ENCODE assay signal across 32 cellular contexts in the genomic region with DNA sequence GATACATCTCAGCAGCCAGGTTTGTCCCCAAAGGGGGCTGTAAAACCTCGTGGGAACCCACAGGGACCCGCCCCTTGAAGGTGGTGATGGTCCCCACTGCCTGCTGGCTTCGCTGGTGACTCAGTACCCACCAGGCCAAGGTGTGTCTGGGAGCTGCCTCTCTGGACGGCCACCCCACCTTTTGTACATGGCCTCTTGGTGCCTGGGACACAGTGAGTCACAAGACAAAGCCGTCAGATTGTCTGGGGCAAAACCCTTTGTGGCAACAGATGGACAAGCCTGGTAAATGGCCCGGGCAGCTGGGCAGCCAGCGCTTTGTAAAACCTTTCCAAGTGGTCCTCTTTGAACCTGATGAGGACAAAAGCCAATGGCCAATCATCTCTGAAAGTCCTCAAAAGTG. TPM values are rescaled to one million over a fixed set of nuclear protein-coding genes. Genes with fewer than 3 reads are reported as not detected.
A peak's percentile ranks its signal among the peaks of the same experiment; 100 is the strongest.
DNase-seq lines count a peak whose midpoint lies in the region; FAIRE-seq and TF ChIP-seq lines count a peak whose summit lies in the region.
"Had no signal": no experiment of that assay in that cellular context is flagged by ENCODE, and none has a peak within 500 bp of the region (broad histone marks: within the 10 kb centered on the region; RNA-seq: fewer than 3 reads in every experiment).

No MANE protein-coding gene starts in this region.

- in situ Hi-C loops in brain microvascular endothelial cell (cut with HindIII; ENCODE audit: low pct_ligation_motif_present, low sequenced_read_pairs), result no loop called here

- DNase-seq in A172 (ENCODE audit: low spot score) (peak; percentile 77), HK-2 (ENCODE audit: unreplicated experiment) (peak; percentile 35), SW480 (ENCODE audit: low spot score) (peak; percentile 52), prostate gland (ENCODE audit: low spot score) (no peak), brain microvascular endothelial cell (no peak), inferior parietal cortex (ENCODE audit: extremely low spot score) (no peak), urothelium cell line (ENCODE audit: low spot score) (no peak)
- DNase-seq: activated CD4-positive, alpha-beta T cell treated with anti-CD3 and anti-CD28 coated beads for 36 hours; activated CD8-positive, alpha-beta T cell treated with anti-CD3 and anti-CD28 coated beads for 36 hours; activated naive CD4-positive, alpha-beta T cell treated with anti-CD3 and anti-CD28 coated beads, Interleukin-2, amount 10 ng/mL, durations not matched to agents 7 days and 5 days; adrenal gland; CD4-positive, alpha-beta T cell; GDM1; HFFc6; NCI-H1417; NCI-H2029 treated with DMSO at 0.1 percent for 48 hours; NCI-H524 treated with DMSO at 0.1 percent for 48 hours; nephron progenitor cell; OCI-M1; pancreas; retina; SHP77 treated with DMSO at 0.1 percent for 48 hours; stimulated activated naive CD4-positive, alpha-beta T cell; upper lobe of right lung had no signal

- TF ChIP-seq CTCF in prostate gland (IDR thresholded peaks at IDR 0.05) (no peak), brain microvascular endothelial cell (IDR thresholded peaks at IDR 0.05; ENCODE audit: low read depth, low read length, missing control alignments) (no peak)

- H3K36me3 ChIP-seq in mucosa of stomach (ENCODE audit: control insufficient read depth, insufficient read depth, low read length) (no peaks in the 10 kb centered on the region), prostate gland (no peaks in the 10 kb centered on the region), brain microvascular endothelial cell (replicated peaks) (no peaks in the 10 kb centered on the region)
- H3K36me3 ChIP-seq: adrenal gland, gastroesophageal sphincter, pancreas, suprapubic skin, upper lobe of right lung had no signal

- H3K27me3 ChIP-seq in mucosa of stomach (ENCODE audit: control insufficient read depth, insufficient read depth, low read length), result no peaks in the 10 kb centered on the region
- no peaks in the 10 kb centered on the region for H3K27me3 ChIP-seq in prostate gland (replicated peaks; ENCODE audit: insufficient read depth)
- H3K27me3 ChIP-seq in brain microvascular endothelial cell (replicated peaks), result no peaks in the 10 kb centered on the region
- H3K27me3 ChIP-seq: adrenal gland, gastroesophageal sphincter, hepatocyte, pancreas, suprapubic skin, upper lobe of right lung had no signal

- WGBS in prostate gland, result 72% methylated on average over 5 of the region's 7 CpGs

- no peak overlapping the region for H3K27ac ChIP-seq in prostate gland
- no peak overlapping the region for H3K27ac ChIP-seq in brain microvascular endothelial cell
- H3K27ac ChIP-seq: adrenal gland, gastroesophageal sphincter, hepatocyte, pancreas, skin epidermis, suprapubic skin, upper lobe of right lung had no signal

- H3K4me1 ChIP-seq in mucosa of stomach (ENCODE audit: control insufficient read depth, insufficient read depth, low read length), result peaks cover 48% of the 10 kb centered on the region
- no peaks in the 10 kb centered on the region for H3K4me1 ChIP-seq in prostate gland (replicated peaks)
- H3K4me1 ChIP-seq: adrenal gland, upper lobe of right lung had no signal

- TF ChIP-seq POLR2A in prostate gland (IDR thresholded peaks at IDR 0.05), result no peak

- no peak for FAIRE-seq in urothelium cell line (lab: Jason Lieb, UNC)
- FAIRE-seq: HTR-8/SVneo, K562, pancreas had no signal

- no peaks in the 10 kb centered on the region for H3K9me3 ChIP-seq in mucosa of stomach (ENCODE audit: control insufficient read depth, low read length)
- H3K9me3 ChIP-seq in prostate gland, result no peaks in the 10 kb centered on the region
- H3K9me3 ChIP-seq: adrenal gland, gastroesophageal sphincter, pancreas, suprapubic skin, upper lobe of right lung had no signal

- H3K9ac ChIP-seq in mucosa of stomach (ENCODE audit: low read length), result peak overlapping the region; percentile 63

- intact Hi-C loops in prostate gland (cut with DNase I), result no loop called here

- H3K4me3 ChIP-seq in mucosa of stomach (ENCODE audit: low read length) (peak overlapping the region; percentile 9), prostate gland (no peak overlapping the region), brain microvascular endothelial cell (ENCODE audit: low read depth, low read length) (no peak overlapping the region)
- H3K4me3 ChIP-seq: adrenal gland, gastroesophageal sphincter, hepatocyte, K562, lung, pancreas, skin epidermis, suprapubic skin, upper lobe of right lung had no signal

RNA-seq across cellular contexts. Expression of gene KLF2, which starts 27.9 kb away (rescaled TPM):
- total RNA-seq in A172 (2014; rRNA removed; shearing (Covaris generic)), result 3.4 and 10.2 TPM in 2 replicates
- 10 to 100 TPM; 19.8 to 24.4 TPM for total RNA-seq in prostate gland

Comparison
In these comparisons a context has a peak if more than half of its experiments do, and no peak if none do; other contexts are left out.
1. DNase-seq: peak in A172 (single experiment), HK-2 (single experiment) and SW480 (single experiment); none in prostate gland (single experiment), brain microvascular endothelial cell (single experiment), inferior parietal cortex (single experiment) and urothelium cell line (single experiment).